ENCODE assay signal across 8 cellular contexts in genomic region chr12:1529862-1530591, GRCh38.
DNase-seq lines count a peak whose midpoint lies in the region; ATAC-seq, FAIRE-seq and TF ChIP-seq lines count a peak whose summit lies in the region.

No MANE protein-coding gene starts in this region.

- H3K36me3 Mint-ChIP-seq in CD4-positive, CD25-positive, alpha-beta regulatory T cell, result no peaks in the 10 kb centered on the region
- H3K36me3 Mint-ChIP-seq in activated naive CD4-positive, alpha-beta T cell treated with anti-CD3 and anti-CD28 coated beads, Interleukin-2, amount 50 U/mL, for 72 hours, result peaks cover 0 to 6% of the 10 kb centered on the region in 2 donors

- peak overlapping the region; percentile 47 for H3K4me2 ChIP-seq in HepG2 (ENCODE audit: low read depth, low read length)

- H3K9me3 Mint-ChIP-seq in CD4-positive, CD25-positive, alpha-beta regulatory T cell, result peaks cover 0 to 2% (median 0%) of the 10 kb centered on the region in 7 donors
- H3K9me3 Mint-ChIP-seq in activated naive CD4-positive, alpha-beta T cell treated with anti-CD3 and anti-CD28 coated beads, Interleukin-2, amount 50 U/mL, for 72 hours, result no peaks in the 10 kb centered on the region

- POLR2A ChIA-PET in HepG2 (lab: Yijun Ruan, JAX), result no interaction called here

- in situ Hi-C loops in HepG2 (cut with HindIII; ENCODE audit: extremely low pct_ligation_motif_present, low pct_unique_long_range_greater_than_20kb), result no loop called here

- peaks cover 68% of the 10 kb centered on the region for H3K27me3 Mint-ChIP-seq in CD4-positive, CD25-positive, alpha-beta regulatory T cell

- H3K9ac ChIP-seq in HUES6 (ENCODE audit: low read length) (no peak overlapping the region), HepG2 (ENCODE audit: insufficient read depth, low read depth, low read length) (no peak overlapping the region)

- TF ChIP-seq CTCF in breast epithelium (IDR thresholded peaks at IDR 0.05), result no peak
- no peak for TF ChIP-seq CTCF in HepG2 (CRISPR knock-in tag; IDR thresholded peaks at IDR 0.05)
- no peak for TF ChIP-seq CTCF in upper lobe of left lung (IDR thresholded peaks at IDR 0.05)

- no TSS peak for BruUV-seq in HepG2 (replicated peaks; lab: Mats Ljungman, UMichigan)

- no peak for ATAC-seq in CD4-positive, CD25-positive, alpha-beta regulatory T cell (ENCODE audit: low read depth in 2 of 2)
- ATAC-seq in HepG2 (no peak), upper lobe of left lung (ENCODE audit: low FRiP score in 2 of 2) (peak in 1 of 2 donors; percentile 78), HG03280 (IDR thresholded peaks at IDR 0.05; ENCODE audit: unreplicated experiment) (no peak), HG02981 (IDR thresholded peaks at IDR 0.05; ENCODE audit: unreplicated experiment) (no peak)
- ATAC-seq in activated naive CD4-positive, alpha-beta T cell treated with anti-CD3 and anti-CD28 coated beads, Interleukin-2, amount 50 U/mL, for 72 hours, result no peak

- peaks cover 25% of the 10 kb centered on the region for H3K27me3 ChIP-seq in CD4-positive, CD25-positive, alpha-beta regulatory T cell (ENCODE audit: control insufficient read depth, insufficient read depth, low read length)
- peaks cover 85% of the 10 kb centered on the region for H3K27me3 ChIP-seq in HUES6 (ENCODE audit: control insufficient read depth, insufficient read depth, low read length)
- H3K27me3 ChIP-seq in breast epithelium, result peaks cover 9 to 29% of the 10 kb centered on the region in 2 donors
- H3K27me3 ChIP-seq in HepG2 (ENCODE audit: control insufficient read depth in 1 of 2, insufficient read depth in 2 of 2, low read length in 2 of 2), result peaks cover 16 to 72% of the 10 kb centered on the region in 2 experiments; a peak in 4 of 5 replicates
- H3K27me3 ChIP-seq in upper lobe of left lung, result peaks cover 0 to 31% (median 17%) of the 10 kb centered on the region in 4 donors

- TF ChIP-seq POLR2A in breast epithelium (IDR thresholded peaks at IDR 0.05), result no peak
- TF ChIP-seq POLR2A in HepG2 (IDR thresholded peaks at IDR 0.05; ENCODE audit: insufficient read depth in 1 of 2, low read depth in 2 of 2, low read length in 2 of 2), result no peak
- no peak for TF ChIP-seq POLR2A in upper lobe of left lung (IDR thresholded peaks at IDR 0.05)

- no peaks in the 10 kb centered on the region for H3K9me3 ChIP-seq in CD4-positive, CD25-positive, alpha-beta regulatory T cell (ENCODE audit: control insufficient read depth in 2 of 2, low read length in 2 of 2)
- no peaks in the 10 kb centered on the region for H3K9me3 ChIP-seq in HUES6 (ENCODE audit: control insufficient read depth, insufficient read depth, low read depth, low read length)
- H3K9me3 ChIP-seq in breast epithelium, result no peaks in the 10 kb centered on the region
- no peaks in the 10 kb centered on the region for H3K9me3 ChIP-seq in HepG2 (ENCODE audit: low read length)
- no peaks in the 10 kb centered on the region for H3K9me3 ChIP-seq in upper lobe of left lung

- TF ChIP-seq RAD21 in HepG2 (CRISPR knock-in tag; IDR thresholded peaks at IDR 0.05), result no peak

- H3K27ac ChIP-seq in CD4-positive, CD25-positive, alpha-beta regulatory T cell (ENCODE audit: insufficient read depth, low read length, poor library complexity, severe bottlenecking), result no peak overlapping the region
- no peak overlapping the region for H3K27ac ChIP-seq in HUES6 (ENCODE audit: low read depth, low read length)
- no peak overlapping the region for H3K27ac ChIP-seq in breast epithelium
- H3K27ac ChIP-seq in HepG2 (ENCODE audit: extremely low read length, insufficient read depth, low read length), result no peak overlapping the region
- H3K27ac ChIP-seq in upper lobe of left lung, result peak overlapping the region in 1 of 4 donors; percentile 53

- peak overlapping the region; percentile 67 to 93 (median 88) for H3K4me3 Mint-ChIP-seq in CD4-positive, CD25-positive, alpha-beta regulatory T cell

- H4K20me1 ChIP-seq in HepG2 (ENCODE audit: insufficient read depth, low read length), result no peaks in the 10 kb centered on the region

- FAIRE-seq in HepG2 (lab: Jason Lieb, UNC), result no peak

- peaks cover 36% of the 10 kb centered on the region for H3K4me1 ChIP-seq in CD4-positive, CD25-positive, alpha-beta regulatory T cell (ENCODE audit: control insufficient read depth, insufficient read depth, low read length, poor library complexity, severe bottlenecking)
- H3K4me1 ChIP-seq in HUES6 (ENCODE audit: control insufficient read depth, insufficient read depth, low read length) (peaks cover 14% of the 10 kb centered on the region; the same call in 1 of the 2 replicates), breast epithelium (peaks cover 0 to 8% of the 10 kb centered on the region in 2 donors), HepG2 (ENCODE audit: insufficient read depth, low read length) (peaks cover 20% of the 10 kb centered on the region), upper lobe of left lung (peaks cover 7 to 29% (median 11%) of the 10 kb centered on the region in 4 donors)

- no peaks in the 10 kb centered on the region for H3K79me2 ChIP-seq in HepG2 (ENCODE audit: insufficient read depth, low read length)

- DNase-seq in CD4-positive, CD25-positive, alpha-beta regulatory T cell, result no peak
- peak in 1 of 2 donors; percentile 48 for DNase-seq in breast epithelium (ENCODE audit: low spot score in 2 of 2)
- DNase-seq in HepG2 (ENCODE audit: low spot score), result no peak
- DNase-seq in upper lobe of left lung, result peak in 1 of 2 donors; percentile 89
- DNase-seq in activated naive CD4-positive, alpha-beta T cell treated with anti-CD3 and anti-CD28 coated beads, Interleukin-2, amount 50 U/mL, for 72 hours (ENCODE audit: low spot score in 2 of 2), result no peak

- TF ChIP-seq EP300 in HepG2 (IDR thresholded peaks at IDR 0.05; ENCODE audit: low read depth in 2 of 2, low read length in 2 of 2) (no peak), HepG2 (CRISPR knock-in tag; IDR thresholded peaks at IDR 0.05; ENCODE audit: borderline replicate concordance) (no peak), upper lobe of left lung (IDR thresholded peaks at IDR 0.05) (no peak)

- intact Hi-C loops in breast epithelium (cut with DNase I; ENCODE audit: low total_unique reads), result no loop called here
- intact Hi-C loops in HepG2 (cut with micrococcal nuclease; ENCODE audit: unreplicated experiment), result no loop called here

- no peak overlapping the region for H3K27ac Mint-ChIP-seq in CD4-positive, CD25-positive, alpha-beta regulatory T cell
- H3K27ac Mint-ChIP-seq in activated naive CD4-positive, alpha-beta T cell treated with anti-CD3 and anti-CD28 coated beads, Interleukin-2, amount 50 U/mL, for 72 hours, result no peak overlapping the region

- H2AFZ ChIP-seq in HepG2 (ENCODE audit: low read length), result no peak overlapping the region

- H3K4me1 Mint-ChIP-seq in CD4-positive, CD25-positive, alpha-beta regulatory T cell, result peaks cover 13 to 40% (median 18%) of the 10 kb centered on the region in 4 donors

- 61% methylated on average over 29 of the region's 101 CpGs for WGBS in HepG2 (ENCODE audit: low lambda C conversion rate)
- WGBS in upper lobe of left lung, 2 donors, result 5% methylated on average over 57 of the region's 101 CpGs; no CpG with 5 or more reads in 1 of the 2 donors

- no peaks in the 10 kb centered on the region for H3K36me3 ChIP-seq in CD4-positive, CD25-positive, alpha-beta regulatory T cell (ENCODE audit: control insufficient read depth, insufficient read depth, low read length)
- H3K36me3 ChIP-seq in HUES6 (ENCODE audit: control insufficient read depth, insufficient read depth, low read length) (no peaks in the 10 kb centered on the region), breast epithelium (no peaks in the 10 kb centered on the region), HepG2 (replicated peaks in 1 of 2; ENCODE audit: control insufficient read depth in 1 of 2, insufficient read depth in 2 of 2, low read length in 2 of 2) (no peaks in the 10 kb centered on the region), upper lobe of left lung (no peaks in the 10 kb centered on the region)

- CTCF ChIA-PET in HepG2 (lab: Yijun Ruan, JAX; ENCODE audit: low intra/inter-chr PET ratio, low total read pairs), result no interaction called here

- H3K4me3 ChIP-seq in CD4-positive, CD25-positive, alpha-beta regulatory T cell (ENCODE audit: low read depth, low read length), result no peak overlapping the region
- H3K4me3 ChIP-seq in HUES6 (ENCODE audit: low read depth, low read length) (peak overlapping the region; percentile 61), breast epithelium (peak overlapping the region; percentile 41 to 78 (median 58)), HepG2 (replicated peaks in 1 of 3; ENCODE audit: insufficient read depth in 1 of 3, low read depth in 2 of 3, low read length in 3 of 3) (peak overlapping the region in 2 of 3 experiments; percentile 9 to 55; a peak in 2 of 6 replicates), upper lobe of left lung (peak overlapping the region in 3 of 4 donors; percentile 52 to 60 (median 56))

TF ChIP-seq in HepG2, 621 proteins besides CTCF, POLR2A, EP300 and RAD21 (continues in another document):
- no peak for TF ChIP-seq STAT6 (CRISPR knock-in tag; IDR thresholded peaks at IDR 0.05; ENCODE audit: borderline replicate concordance)
- TF ChIP-seq CREM (IDR thresholded peaks at IDR 0.05), result no peak
- no peak for TF ChIP-seq CREM (CRISPR knock-in tag; IDR thresholded peaks at IDR 0.05)
- TF ChIP-seq ZNF777 (CRISPR knock-in tag; IDR thresholded peaks at IDR 0.05), result peak; percentile 73
- TF ChIP-seq EZH2 (conservative IDR thresholded peaks at IDR 0.05; ENCODE audit: low read depth, low read length), result 0 out of 2 replicates have a peak, but pooled peaks have one; percentile 8
